Comparison of ENCODE assay signal across 11 cellular contexts in genomic region chr3:185420762-185421161, GRCh38. TPM values are rescaled to one million over a fixed set of nuclear protein-coding genes. Genes with fewer than 3 reads are reported as not detected.
DNase-seq lines count a peak whose midpoint lies in the region; ATAC-seq and TF ChIP-seq lines count a peak whose summit lies in the region.
"Had no signal": no experiment of that assay in that cellular context is flagged by ENCODE, and none has a peak within 500 bp of the region (broad histone marks: within the 10 kb centered on the region; RNA-seq: fewer than 3 reads in every experiment).

No MANE protein-coding gene starts in this region.

- TF ChIP-seq CTCF in left lung (IDR thresholded peaks at IDR 0.05): no peak

- no peak overlapping the region for H3K27ac ChIP-seq in left lung

- intact Hi-C loops in left lung (cut with DNase I): no loop called here

- DNase-seq in DMS 273 (lab: John Stamatoyannopoulos, UW; ENCODE audit: unreplicated experiment) (peak; percentile 97), NCI-H1092 (lab: John Stamatoyannopoulos, UW) (peak; percentile 63), left lung (no peak), NCI-H128 (lab: John Stamatoyannopoulos, UW; ENCODE audit: unreplicated experiment) (no peak)
- DNase-seq in activated CD4-positive, alpha-beta T cell treated with anti-CD3 and anti-CD28 coated beads for 48 hours: no peak
- DNase-seq: EL, naive B cell had no signal

- no peaks in the 10 kb centered on the region for H3K9me3 ChIP-seq in left lung

- no peaks in the 10 kb centered on the region for H3K27me3 ChIP-seq in left lung

- no peaks in the 10 kb centered on the region for H3K36me3 ChIP-seq in left lung

- H3K4me1 ChIP-seq in left lung: peaks cover 6 to 10% of the 10 kb centered on the region in 2 donors

- ATAC-seq in SK-N-SH treated with all-trans-retinoic acid at 6 μM for 48 hours (0 out of 3 replicates have a peak, but pooled peaks have one; percentile 24), left lung (peak; percentile 79), GM18520 (IDR thresholded peaks at IDR 0.05; ENCODE audit: unreplicated experiment) (no peak), GM18868 (IDR thresholded peaks at IDR 0.05; ENCODE audit: unreplicated experiment) (no peak)
- ATAC-seq: WTC11 had no signal

- H3K4me3 ChIP-seq in left lung: no peak overlapping the region

TF ChIP-seq in SK-N-SH treated with all-trans-retinoic acid at 6 μM for 48 hours, 23 proteins besides CTCF, POLR2A, EP300 and RAD21:
- TF ChIP-seq BACH2 (CRISPR knock-in tag; IDR thresholded peaks at IDR 0.05; ENCODE audit: borderline replicate concordance) (no peak), ZNF70 (CRISPR knock-in tag; IDR thresholded peaks at IDR 0.05) (no peak), ZFP30 (CRISPR knock-in tag; IDR thresholded peaks at IDR 0.05) (no peak), PATZ1 (CRISPR knock-in tag; IDR thresholded peaks at IDR 0.05; ENCODE audit: borderline replicate concordance) (no peak), ZFP3 (CRISPR knock-in tag; IDR thresholded peaks at IDR 0.05) (no peak), SNAI2 (CRISPR knock-in tag; IDR thresholded peaks at IDR 0.05) (no peak), TOX (CRISPR knock-in tag; IDR thresholded peaks at IDR 0.05; ENCODE audit: borderline replicate concordance) (no peak), ESRRG (CRISPR knock-in tag; IDR thresholded peaks at IDR 0.05) (no peak), ZNF8 (CRISPR knock-in tag; IDR thresholded peaks at IDR 0.05) (no peak)
TF ChIP-seq in SK-N-SH treated with all-trans-retinoic acid at 6 μM for 48 hours: peak in this region for 0.

RNA-seq across cellular contexts. Expression of gene MAP3K13, which starts 57.8 kb away (rescaled TPM):
- 10 to 100 TPM; 34.5 to 48.0 TPM for total RNA-seq in left lung

Comparison
In these comparisons a context has a peak if more than half of its experiments do, and no peak if none do; other contexts are left out.
1. DNase-seq: peak in DMS 273 (single experiment) and NCI-H1092 (single experiment); none in left lung (0 of 2), activated CD4-positive, alpha-beta T cell treated with anti-CD3 and anti-CD28 coated beads for 48 hours (single experiment) and NCI-H128 (single experiment).
2. ATAC-seq: peak in SK-N-SH treated with all-trans-retinoic acid at 6 μM for 48 hours (single experiment) and left lung (single experiment); none in GM18520 (single experiment) and GM18868 (single experiment).